Comparison of ENCODE assay signal across 8 cellular contexts in the genomic region with DNA sequence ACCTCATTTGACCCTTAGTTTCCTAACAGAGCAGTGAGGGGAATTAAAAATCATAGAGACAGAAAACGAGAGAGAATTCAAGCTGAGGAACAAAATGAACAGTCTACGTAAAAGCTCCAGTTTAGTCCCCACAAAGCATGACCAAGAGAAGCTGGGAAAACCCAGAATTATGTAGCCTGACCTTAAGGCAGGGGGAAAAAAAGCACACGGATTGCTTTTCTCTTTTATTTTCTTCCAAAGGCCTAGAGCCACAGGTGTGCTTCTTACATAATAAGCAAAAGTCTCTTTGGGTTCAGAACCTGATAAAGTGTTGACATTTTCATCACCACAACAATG. TPM values are rescaled to one million over a fixed set of nuclear protein-coding genes. Genes with fewer than 3 reads are reported as not detected.
A peak's percentile ranks its signal among the peaks of the same experiment; 100 is the strongest.
DNase-seq lines count a peak whose midpoint lies in the region; ATAC-seq and TF ChIP-seq lines count a peak whose summit lies in the region.

No MANE protein-coding gene starts in this region.

- H3K36me3 Mint-ChIP-seq in T-helper 17 cell (ENCODE audit: low read depth), result peaks cover 6% of the 10 kb centered on the region

- no peaks in the 10 kb centered on the region for H3K27me3 ChIP-seq in gastrocnemius medialis

- in situ Hi-C loops in gastrocnemius medialis (cut with MboI; ENCODE audit: low sequenced_read_pairs in 4 of 4) (no loop called here), KBM-7 (cut with MboI; ENCODE audit: low pct_unique_long_range_greater_than_20kb, low sequenced_read_pairs) (no loop called here)

- H3K4me3 Mint-ChIP-seq in T-helper 17 cell, result peak overlapping the region; percentile 97

- peaks cover 27% of the 10 kb centered on the region for H3K4me1 Mint-ChIP-seq in T-helper 17 cell

- H3K27ac Mint-ChIP-seq in T-helper 17 cell, result peak overlapping the region; percentile 95

- intact Hi-C loops in gastrocnemius medialis (cut with DNase I; ENCODE audit: low total_unique reads), result loop anchor here (1.0 to 5.0 kb wide), 2 partner anchors 23 to 37 kb away; partner anchors contain the start of genes ATG13 and HARBI1

- no peak for TF ChIP-seq POLR2A in gastrocnemius medialis (IDR thresholded peaks at IDR 0.05)
- no peak for TF ChIP-seq POLR2A in GM18505 (IDR thresholded peaks at IDR 0.05; ENCODE audit: borderline replicate concordance, extremely low read depth, insufficient read depth, insufficient read length)

- no peaks in the 10 kb centered on the region for H3K36me3 ChIP-seq in gastrocnemius medialis

- H3K4me1 ChIP-seq in gastrocnemius medialis, result peaks cover 24 to 32% of the 10 kb centered on the region in 2 donors

- H3K27ac ChIP-seq in gastrocnemius medialis, result peak overlapping the region; percentile 75 to 93 (median 85)

- H3K9me3 ChIP-seq in T-helper 17 cell (ENCODE audit: control insufficient read depth, low read length, poor library complexity, severe bottlenecking) (no peaks in the 10 kb centered on the region), gastrocnemius medialis (no peaks in the 10 kb centered on the region)

- H3K4me3 ChIP-seq in GM12875 (ENCODE audit: low read depth, low read length) (peak overlapping the region; percentile 26), fibroblast of the aortic adventitia (ENCODE audit: low read depth, low read length) (peak overlapping the region; percentile 93), gastrocnemius medialis (peak overlapping the region; percentile 85 to 95 (median 90))

- no peak for DNase-seq in T-helper 17 cell
- DNase-seq in fibroblast of the aortic adventitia (ENCODE audit: low read depth), result no peak
- DNase-seq in gastrocnemius medialis, result no peak
- DNase-seq in KBM-7, result no peak
- DNase-seq in NCI-H2081 (lab: John Stamatoyannopoulos, UW), result no peak

- TF ChIP-seq CTCF in GM12875 (IDR thresholded peaks at IDR 0.05; ENCODE audit: borderline replicate concordance, insufficient read depth, low read depth, low read length), result no peak
- TF ChIP-seq CTCF in fibroblast of the aortic adventitia (IDR thresholded peaks at IDR 0.05; ENCODE audit: insufficient read depth, low read length), result no peak
- no peak for TF ChIP-seq CTCF in gastrocnemius medialis (IDR thresholded peaks at IDR 0.05 in 4 of 5, conservative IDR thresholded peaks at IDR 0.05 in 1 of 5)

- H3K27me3 Mint-ChIP-seq in T-helper 17 cell, result no peaks in the 10 kb centered on the region

- ATAC-seq in T-helper 17 cell (no peak), gastrocnemius medialis (no peak), HG03439 (IDR thresholded peaks at IDR 0.05; ENCODE audit: unreplicated experiment) (no peak), GM18505 (IDR thresholded peaks at IDR 0.05; ENCODE audit: unreplicated experiment) (no peak)

RNA-seq across cellular contexts. Expression of gene AMBRA1, which starts 0.5 kb away (rescaled TPM):
- 10 to 100 TPM; 47.3 to 52.2 TPM for total RNA-seq in T-helper 17 cell
- 18.0 and 46.9 TPM in 2 replicates for total RNA-seq in fibroblast of the aortic adventitia (ENCODE audit: low replicate concordance)
- 10 to 100 TPM; 17.3 to 24.3 (median 20.7) TPM for total RNA-seq in gastrocnemius medialis

RNA-seq across cellular contexts. Expression of gene HARBI1, which starts 22.7 kb away (rescaled TPM):
- total RNA-seq in T-helper 17 cell (10 to 100 TPM; 17.2 to 17.4 TPM), fibroblast of the aortic adventitia (ENCODE audit: low replicate concordance) (4.3 and 4.5 TPM in 2 replicates), gastrocnemius medialis (1 to 10 TPM; 1.2 to 6.9 (median 3.3) TPM)

RNA-seq across cellular contexts. Expression of gene ATG13, which starts 23.0 kb away (rescaled TPM):
- 100 to 1,000 TPM; 110 to 129 TPM for total RNA-seq in T-helper 17 cell
- total RNA-seq in fibroblast of the aortic adventitia (ENCODE audit: low replicate concordance), result 58.8 and 152 TPM in 2 replicates
- total RNA-seq in gastrocnemius medialis, result 10 to 100 TPM; 33.4 to 76.0 (median 67.0) TPM

Comparison
In these comparisons a context has a peak if more than half of its experiments do, and no peak if none do; other contexts are left out.
1. H3K4me3 ChIP-seq: peak in every context shown above with its lines; median percentile 93 in fibroblast of the aortic adventitia; 90 in gastrocnemius medialis; 26 in GM12875.